Comparison of ENCODE assay signal across 1 cellular context in genomic region chr10:61296161-61296560, GRCh38.
A peak's percentile ranks its signal among the peaks of the same experiment; 100 is the strongest.
TF ChIP-seq lines count a peak whose summit lies in the region.

No MANE protein-coding gene starts in this region.

TF ChIP-seq in SK-N-SH, 30 proteins besides CTCF, POLR2A, EP300 and RAD21 (continued from another document):
- peak; percentile 55; the same call in 1 of the 2 replicates for TF ChIP-seq PBX3 (IDR thresholded peaks at IDR 0.05)
